8 cellular contexts compared by ENCODE assay signal in the genomic region with DNA sequence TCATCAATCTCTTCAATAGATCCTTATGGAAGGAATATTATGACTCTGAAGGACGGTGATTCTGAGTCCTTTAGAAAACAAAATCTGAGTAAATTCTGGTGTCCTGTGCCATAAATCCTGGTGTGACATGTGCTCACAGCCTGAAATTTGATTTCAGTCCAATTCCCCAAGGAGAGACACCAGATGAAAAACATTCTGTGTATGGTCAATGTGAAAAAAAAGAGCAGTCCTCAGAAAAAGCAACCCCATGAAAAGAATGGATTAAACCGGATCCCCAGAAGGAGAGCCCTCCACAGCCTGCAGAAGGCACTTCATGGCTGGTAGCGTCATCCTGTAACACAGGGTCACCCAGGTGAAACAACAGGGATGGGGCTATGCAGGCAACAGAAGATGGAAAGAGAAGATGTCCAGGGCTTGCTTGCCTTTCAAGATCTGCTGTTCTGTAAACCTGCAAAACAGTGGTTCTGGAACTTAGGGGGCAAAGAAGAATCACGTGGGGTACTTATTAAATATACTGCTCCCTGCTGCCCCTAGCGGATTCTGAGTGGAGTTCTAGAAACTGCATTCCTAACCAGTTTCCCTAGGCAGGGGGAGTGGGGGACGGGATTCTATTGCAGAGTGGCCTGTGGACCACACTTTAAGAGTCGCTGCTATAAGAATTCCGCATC.
DNase-seq lines count a peak whose midpoint lies in the region; ATAC-seq and TF ChIP-seq lines count a peak whose summit lies in the region.

No MANE protein-coding gene starts in this region.

- H3K4me2 ChIP-seq in OCI-LY3 (ENCODE audit: low read length) = peak overlapping the region; percentile 63

- no peak for TF ChIP-seq EP300 in suprapubic skin (IDR thresholded peaks at IDR 0.05)

- H3K4me1 ChIP-seq in OCI-LY3 (ENCODE audit: low read length) (peaks cover 3% of the 10 kb centered on the region), suprapubic skin (peaks cover 32% of the 10 kb centered on the region)

- H3K9me3 ChIP-seq in OCI-LY3 (ENCODE audit: insufficient read depth, low read length) = peaks cover 3% of the 10 kb centered on the region; the same call in 1 of the 2 replicates
- H3K9me3 ChIP-seq in suprapubic skin = no peaks in the 10 kb centered on the region

- no peak overlapping the region for H3K9ac ChIP-seq in OCI-LY3 (ENCODE audit: low read length)

- TF ChIP-seq POLR2A in GM18505 (IDR thresholded peaks at IDR 0.05; ENCODE audit: borderline replicate concordance, extremely low read depth, insufficient read depth, insufficient read length) = no peak
- no peak for TF ChIP-seq POLR2A in suprapubic skin (IDR thresholded peaks at IDR 0.05)

- ATAC-seq in GM18505 (IDR thresholded peaks at IDR 0.05; ENCODE audit: unreplicated experiment) (peak; percentile 75), HG03175 (IDR thresholded peaks at IDR 0.05; ENCODE audit: unreplicated experiment) (peak; percentile 79)

- no peak overlapping the region for H2AFZ ChIP-seq in OCI-LY3 (ENCODE audit: low read depth, low read length)

- H3K36me3 ChIP-seq in OCI-LY3 (replicated peaks; ENCODE audit: low read depth, low read length) (no peaks in the 10 kb centered on the region), kidney epithelial cell (ENCODE audit: control insufficient read depth, insufficient read depth, low read length) (no peaks in the 10 kb centered on the region), suprapubic skin (no peaks in the 10 kb centered on the region)

- no peak overlapping the region for H3K27ac ChIP-seq in OCI-LY3 (ENCODE audit: low read length)
- peak overlapping the region; percentile 46 for H3K27ac ChIP-seq in suprapubic skin

- H3K27me3 ChIP-seq in OCI-LY3 (ENCODE audit: low read depth, low read length) (peaks cover 17% of the 10 kb centered on the region), kidney epithelial cell (ENCODE audit: control insufficient read depth, insufficient read depth, low read length) (no peaks in the 10 kb centered on the region), suprapubic skin (no peaks in the 10 kb centered on the region)

- WGBS in suprapubic skin = 40% methylated on average over 8 of the region's 8 CpGs

- TF ChIP-seq CTCF in AG04449 (IDR thresholded peaks at IDR 0.05; ENCODE audit: insufficient read depth, low read length, missing control alignments) (peak; percentile 17), OCI-LY3 (IDR thresholded peaks at IDR 0.05; ENCODE audit: low read depth, low read length) (peak; percentile 60), cardiac fibroblast (IDR thresholded peaks at IDR 0.05; ENCODE audit: low read depth, low read length) (peak; percentile 39), kidney epithelial cell (IDR thresholded peaks at IDR 0.05; ENCODE audit: insufficient read depth, low read length, poor library complexity, severe bottlenecking) (peak; percentile 67), suprapubic skin (IDR thresholded peaks at IDR 0.05) (peak; percentile 57 to 61)

- POLR2A ChIA-PET in AG04449 (lab: Yijun Ruan, JAX) = no interaction called here

- CTCF ChIA-PET in AG04449 (lab: Yijun Ruan, JAX) = no interaction called here

- DNase-seq in AG04449 (ENCODE audit: low read depth, low spot score) = no peak
- DNase-seq in cardiac fibroblast (ENCODE audit: low read depth in 2 of 2) = peak; percentile 18 to 23
- no peak for DNase-seq in kidney epithelial cell (ENCODE audit: low read depth)
- no peak for DNase-seq in suprapubic skin (ENCODE audit: low spot score in 2 of 2)
- DNase-seq in T-helper 9 cell = no peak

- H3K4me3 ChIP-seq in AG04449 (ENCODE audit: low read depth, low read length) (no peak overlapping the region), OCI-LY3 (ENCODE audit: low read length) (peak overlapping the region; percentile 50), cardiac fibroblast (replicated peaks in 1 of 2; ENCODE audit: low read depth in 2 of 2, low read length in 2 of 2) (no peak overlapping the region), kidney epithelial cell (ENCODE audit: low read depth, low read length) (no peak overlapping the region), suprapubic skin (peak overlapping the region; percentile 23)

- H3K79me2 ChIP-seq in OCI-LY3 (ENCODE audit: low read length) = no peaks in the 10 kb centered on the region

- H4K20me1 ChIP-seq in OCI-LY3 (ENCODE audit: insufficient read depth, low read length) = no peaks in the 10 kb centered on the region

Comparison
In these comparisons a context has a peak if more than half of its experiments do, and no peak if none do; other contexts are left out.
1. DNase-seq: peak in cardiac fibroblast (2 of 2); none in AG04449 (single experiment), kidney epithelial cell (single experiment), suprapubic skin (0 of 2) and T-helper 9 cell (single experiment).
2. H3K4me3 ChIP-seq: peak in OCI-LY3 (single experiment) and suprapubic skin (single experiment); none in AG04449 (single experiment), cardiac fibroblast (0 of 2) and kidney epithelial cell (single experiment).
3. CTCF ChIP-seq: peak in every context shown above with its lines; median percentile 67 in kidney epithelial cell; 60 in OCI-LY3; 59 in suprapubic skin; 39 in cardiac fibroblast; 17 in AG04449.